17 cellular contexts compared by ENCODE assay signal in genomic region chr12:92673756-92674155, GRCh38. TPM values are rescaled to one million over a fixed set of nuclear protein-coding genes. Genes with fewer than 3 reads are reported as not detected.
DNase-seq lines count a peak whose midpoint lies in the region; ATAC-seq and TF ChIP-seq lines count a peak whose summit lies in the region.
"Had no signal": no experiment of that assay in that cellular context is flagged by ENCODE, and none has a peak within 500 bp of the region (broad histone marks: within the 10 kb centered on the region; RNA-seq: fewer than 3 reads in every experiment).

No MANE protein-coding gene starts in this region.

- no peaks in the 10 kb centered on the region for H3K9me3 ChIP-seq in lower lobe of right lung
- H3K9me3 ChIP-seq: SK-N-SH, transverse colon had no signal

- no peaks in the 10 kb centered on the region for H3K27me3 ChIP-seq in lower lobe of right lung (ENCODE audit: low read depth)
- H3K27me3 ChIP-seq: dorsolateral prefrontal cortex, transverse colon had no signal

- DNase-seq in T-helper 2 cell (no peak), lower lobe of right lung (no peak), type B pancreatic cell (ENCODE audit: extremely low spot score, unreplicated experiment) (no peak), NCI-H2171 (lab: John Stamatoyannopoulos, UW) (no peak)
- DNase-seq: activated naive CD4-positive, alpha-beta T cell treated with Interleukin-2 at 50 U/mL for 16 hours; dorsolateral prefrontal cortex; natural killer cell; NCI-H1092; right cardiac atrium; SK-N-SH; stimulated activated CD4-positive, alpha-beta T cell treated with anti-CD3 and anti-CD28 coated beads, Interleukin-2, amount 100 ng/mL, for 48 hours; transverse colon had no signal

- no peak overlapping the region for H3K4me3 ChIP-seq in lower lobe of right lung
- H3K4me3 ChIP-seq: dorsolateral prefrontal cortex, transverse colon had no signal

- no peak overlapping the region for H3K27ac ChIP-seq in lower lobe of right lung
- H3K27ac ChIP-seq: dorsolateral prefrontal cortex, transverse colon had no signal

- peaks cover 7% of the 10 kb centered on the region for H3K27me3 Mint-ChIP-seq in type B pancreatic cell
- H3K27me3 Mint-ChIP-seq: IgD-negative memory B cell had no signal

- H3K36me3 Mint-ChIP-seq in type B pancreatic cell, result no peaks in the 10 kb centered on the region
- H3K36me3 Mint-ChIP-seq: IgD-negative memory B cell, natural killer cell had no signal

- no peaks in the 10 kb centered on the region for H3K4me1 ChIP-seq in lower lobe of right lung
- H3K4me1 ChIP-seq: transverse colon had no signal

- H3K4me1 Mint-ChIP-seq in type B pancreatic cell (ENCODE audit: unreplicated experiment), result no peaks in the 10 kb centered on the region

- no peaks in the 10 kb centered on the region for H3K9me3 Mint-ChIP-seq in type B pancreatic cell

- H3K4me3 Mint-ChIP-seq in type B pancreatic cell, result no peak overlapping the region
- H3K4me3 Mint-ChIP-seq: IgD-negative memory B cell, natural killer cell had no signal

- intact Hi-C loops in lower lobe of right lung (cut with DNase I), result no loop called here

- TF ChIP-seq CTCF in lower lobe of right lung (IDR thresholded peaks at IDR 0.05) (no peak), type B pancreatic cell (conservative IDR thresholded peaks at IDR 0.05) (no peak)

- H3K27ac Mint-ChIP-seq in type B pancreatic cell, result no peak overlapping the region
- H3K27ac Mint-ChIP-seq: natural killer cell had no signal

- ATAC-seq in GM18858 (IDR thresholded peaks at IDR 0.05; ENCODE audit: unreplicated experiment) (peak; percentile 75), GM21423 (IDR thresholded peaks at IDR 0.05; ENCODE audit: unreplicated experiment) (peak; percentile 91), HG02973 (IDR thresholded peaks at IDR 0.05; ENCODE audit: unreplicated experiment) (peak; percentile 85), HG03571 (IDR thresholded peaks at IDR 0.05; ENCODE audit: unreplicated experiment) (peak; percentile 87), lower lobe of right lung (no peak)
- ATAC-seq: natural killer cell, right cardiac atrium had no signal

- no peaks in the 10 kb centered on the region for H3K36me3 ChIP-seq in lower lobe of right lung
- H3K36me3 ChIP-seq: transverse colon had no signal

RNA-seq across cellular contexts. Expression of gene PLEKHG7, which starts 29.0 kb away (rescaled TPM):
- total RNA-seq in lower lobe of right lung, result 1.6 TPM
- 0.17 TPM in 1 of 2 replicates, not detected in the other for total RNA-seq in type B pancreatic cell (ENCODE audit: low replicate concordance)
- total RNA-seq: dorsolateral prefrontal cortex, right cardiac atrium had no signal

Comparison
In these comparisons a context has a peak if more than half of its experiments do, and no peak if none do; other contexts are left out.
1. ATAC-seq: peak in GM18858 (single experiment), GM21423 (single experiment), HG02973 (single experiment) and HG03571 (single experiment); none in lower lobe of right lung (0 of 2).